Comparison of ENCODE assay signal across 8 cellular contexts in genomic region chr17:60391419-60392041, GRCh38. TPM values are rescaled to one million over a fixed set of nuclear protein-coding genes. Genes with fewer than 3 reads are reported as not detected.
A peak's percentile ranks its signal among the peaks of the same experiment; 100 is the strongest.
DNase-seq lines count a peak whose midpoint lies in the region; ATAC-seq and TF ChIP-seq lines count a peak whose summit lies in the region.

No MANE protein-coding gene starts in this region.

- H3K4me1 ChIP-seq in mononuclear cell (ENCODE audit: insufficient read depth, low read length): peaks cover 68% of the 10 kb centered on the region
- peaks cover 38% of the 10 kb centered on the region for H3K4me1 ChIP-seq in vagina

- H3K27me3 ChIP-seq in dorsolateral prefrontal cortex (no peaks in the 10 kb centered on the region), mononuclear cell (ENCODE audit: insufficient read depth, low read length) (no peaks in the 10 kb centered on the region), vagina (no peaks in the 10 kb centered on the region)

- DNase-seq in NCI-H146 treated with DMSO at 0.1 percent for 48 hours (lab: John Stamatoyannopoulos, UW; ENCODE audit: unreplicated experiment): peak; percentile 77
- no peak for DNase-seq in NCI-H146 (lab: John Stamatoyannopoulos, UW)
- peak; percentile 80 for DNase-seq in NCI-H526 treated with DMSO at 0.1 percent for 48 hours (lab: John Stamatoyannopoulos, UW)
- peak in 2 of 10 donors; percentile 32 to 35 for DNase-seq in dorsolateral prefrontal cortex
- no peak for DNase-seq in vagina (ENCODE audit: extremely low spot score in 2 of 2)
- no peak for DNase-seq in NOMO-1 (lab: John Stamatoyannopoulos, UW; ENCODE audit: unreplicated experiment in 2 of 2)

- H3K9me3 ChIP-seq in mononuclear cell (ENCODE audit: low read depth, low read length) (no peaks in the 10 kb centered on the region), vagina (no peaks in the 10 kb centered on the region)

- TF ChIP-seq POLR2A in vagina (IDR thresholded peaks at IDR 0.05): no peak

- peak; percentile 6 for ATAC-seq in HG02610 (IDR thresholded peaks at IDR 0.05; ENCODE audit: unreplicated experiment)

- H3K27ac ChIP-seq in dorsolateral prefrontal cortex: peak overlapping the region; percentile 70 to 99 (median 96)
- H3K27ac ChIP-seq in vagina: peak overlapping the region; percentile 99

- no peaks in the 10 kb centered on the region for H3K36me3 ChIP-seq in vagina

- H3K4me3 ChIP-seq in dorsolateral prefrontal cortex: peak overlapping the region; percentile 65 to 98 (median 90)
- H3K4me3 ChIP-seq in mononuclear cell (ENCODE audit: low read length): peak overlapping the region; percentile 82
- peak overlapping the region; percentile 74 to 98 for H3K4me3 ChIP-seq in vagina

- no peak for TF ChIP-seq CTCF in dorsolateral prefrontal cortex (IDR thresholded peaks at IDR 0.05 in 54 of 56, conservative IDR thresholded peaks at IDR 0.05 in 2 of 56; ENCODE audit: low read depth in 1 of 56, partially characterized antibody in 56 of 56)
- TF ChIP-seq CTCF in vagina (IDR thresholded peaks at IDR 0.05): no peak

- intact Hi-C loops in dorsolateral prefrontal cortex (cut with DNase I) (loop anchor here (10.0 kb wide), 3 partner anchors 67 to 257 kb away; no protein-coding TSS in a partner anchor), vagina (cut with DNase I) (no loop called here)

RNA-seq across cellular contexts. Expression of gene USP32, which starts 0.4 kb away (rescaled TPM):
- 100 to 1,000 TPM in 84 of 120 experiments, 10 to 100 TPM in 36; 74.4 to 158 (median 108) TPM for total RNA-seq in dorsolateral prefrontal cortex
- 35.8 TPM for total RNA-seq in mononuclear cell
- 63.6 TPM for total RNA-seq in vagina

RNA-seq across cellular contexts. Expression of gene CHCT1, which starts 30.8 kb away (rescaled TPM):
- total RNA-seq in dorsolateral prefrontal cortex: under 1 TPM in 2 of 120 experiments, not detected in 118; 0.64 to 0.85 TPM
- not detected for total RNA-seq in mononuclear cell
- not detected for total RNA-seq in vagina

Comparison
In these comparisons a context has a peak if more than half of its experiments do, and no peak if none do; other contexts are left out.
1. DNase-seq: peak in NCI-H146 treated with DMSO at 0.1 percent for 48 hours (single experiment) and NCI-H526 treated with DMSO at 0.1 percent for 48 hours (single experiment); none in NCI-H146 (single experiment), vagina (0 of 2) and NOMO-1 (0 of 2).
2. Peak in every context shown above with its lines, with median percentiles within 50 percentile points of each other: H3K4me3 ChIP-seq.